Comparison of ENCODE assay signal across 8 cellular contexts in genomic region chr9:5832543-5833529, GRCh38. TPM values are rescaled to one million over a fixed set of nuclear protein-coding genes. Genes with fewer than 3 reads are reported as not detected.
DNase-seq lines count a peak whose midpoint lies in the region; ATAC-seq and TF ChIP-seq lines count a peak whose summit lies in the region.

A gene with protein sequence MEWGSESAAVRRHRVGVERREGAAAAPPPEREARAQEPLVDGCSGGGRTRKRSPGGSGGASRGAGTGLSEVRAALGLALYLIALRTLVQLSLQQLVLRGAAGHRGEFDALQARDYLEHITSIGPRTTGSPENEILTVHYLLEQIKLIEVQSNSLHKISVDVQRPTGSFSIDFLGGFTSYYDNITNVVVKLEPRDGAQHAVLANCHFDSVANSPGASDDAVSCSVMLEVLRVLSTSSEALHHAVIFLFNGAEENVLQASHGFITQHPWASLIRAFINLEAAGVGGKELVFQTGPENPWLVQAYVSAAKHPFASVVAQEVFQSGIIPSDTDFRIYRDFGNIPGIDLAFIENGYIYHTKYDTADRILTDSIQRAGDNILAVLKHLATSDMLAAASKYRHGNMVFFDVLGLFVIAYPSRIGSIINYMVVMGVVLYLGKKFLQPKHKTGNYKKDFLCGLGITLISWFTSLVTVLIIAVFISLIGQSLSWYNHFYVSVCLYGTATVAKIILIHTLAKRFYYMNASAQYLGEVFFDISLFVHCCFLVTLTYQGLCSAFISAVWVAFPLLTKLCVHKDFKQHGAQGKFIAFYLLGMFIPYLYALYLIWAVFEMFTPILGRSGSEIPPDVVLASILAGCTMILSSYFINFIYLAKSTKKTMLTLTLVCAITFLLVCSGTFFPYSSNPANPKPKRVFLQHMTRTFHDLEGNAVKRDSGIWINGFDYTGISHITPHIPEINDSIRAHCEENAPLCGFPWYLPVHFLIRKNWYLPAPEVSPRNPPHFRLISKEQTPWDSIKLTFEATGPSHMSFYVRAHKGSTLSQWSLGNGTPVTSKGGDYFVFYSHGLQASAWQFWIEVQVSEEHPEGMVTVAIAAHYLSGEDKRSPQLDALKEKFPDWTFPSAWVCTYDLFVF (minus strand): TSS chr9:5833117. CDS start chr9:5833027, 90 bp downstream.

- peak; percentile 61 for DNase-seq in GF-D8 (lab: John Stamatoyannopoulos, UW)
- peak; percentile 78 to 92 for DNase-seq in HAP-1 (ENCODE audit: low spot score in 2 of 2)
- DNase-seq in M059J (ENCODE audit: low read depth), result peak; percentile 79
- DNase-seq in activated gamma-delta T cell (lab: John Stamatoyannopoulos, UW), result peak; percentile 76
- DNase-seq in foreskin keratinocyte, result peak; percentile 46 to 68

- peak within 1 kb of the TSS; percentile 60 for H3K4me3 ChIP-seq in HAP-1
- peak within 1 kb of the TSS; percentile 73 for H3K4me3 ChIP-seq in neuron (ENCODE audit: low read length)
- H3K4me3 ChIP-seq in subcutaneous abdominal adipose tissue (ENCODE audit: low read depth in 1 of 5, low read length in 5 of 5), result peak within 1 kb of the TSS; percentile 87 to 98 (median 93)

- peak within 1 kb of the TSS; percentile 97 for H2AFZ ChIP-seq in neuron (ENCODE audit: low read depth, low read length)

- H3K27ac ChIP-seq in foreskin keratinocyte (no peak within 1 kb of the TSS), subcutaneous abdominal adipose tissue (ENCODE audit: low read depth, low read length) (no peak within 1 kb of the TSS)

- peak; percentile 91 for ATAC-seq in foreskin keratinocyte

- in situ Hi-C loops in HAP-1 (cut with MboI; ENCODE audit: low sequenced_read_pairs), result no loop called here

- H3K36me3 ChIP-seq in HAP-1 (replicated peaks) (no peaks in the 10 kb centered on the region; the same call in 1 of the 2 replicates), neuron (ENCODE audit: insufficient read depth, low read length) (no peaks in the 10 kb centered on the region), subcutaneous abdominal adipose tissue (ENCODE audit: control insufficient read depth in 5 of 5, insufficient read depth in 5 of 5, low read length in 5 of 5) (peaks cover 0 to 4% (median 0%) of the 10 kb centered on the region in 5 donors)

- peak within 1 kb of the TSS; percentile 74 to 84 (median 82) for H3K9ac ChIP-seq in subcutaneous abdominal adipose tissue (ENCODE audit: low read length in 5 of 5)

- peak; percentile 77 for TF ChIP-seq POLR2A in Raji (IDR thresholded peaks at IDR 0.05; ENCODE audit: insufficient read depth, low read depth, low read length)

- peak; percentile 96 for TF ChIP-seq CTCF in foreskin keratinocyte (conservative IDR thresholded peaks at IDR 0.05)

- H3K27me3 ChIP-seq in HAP-1 (ENCODE audit: low read depth) (no peaks in the 10 kb centered on the region), foreskin keratinocyte (no peaks in the 10 kb centered on the region), neuron (ENCODE audit: insufficient read depth, low read length) (no peaks in the 10 kb centered on the region), subcutaneous abdominal adipose tissue (ENCODE audit: control insufficient read depth in 5 of 5, insufficient read depth in 4 of 5, low read length in 5 of 5) (no peaks in the 10 kb centered on the region)

- no peaks in the 10 kb centered on the region for H3K9me3 ChIP-seq in HAP-1
- H3K9me3 ChIP-seq in neuron (ENCODE audit: low read length), result no peaks in the 10 kb centered on the region
- no peaks in the 10 kb centered on the region for H3K9me3 ChIP-seq in subcutaneous abdominal adipose tissue (ENCODE audit: control insufficient read depth in 5 of 5, low read length in 5 of 5)

- H3K4me1 ChIP-seq in HAP-1 (peaks cover 9% of the 10 kb centered on the region; the same call in 1 of the 2 replicates), foreskin keratinocyte (peaks cover 6% of the 10 kb centered on the region), neuron (ENCODE audit: insufficient read depth, low read length) (peaks cover 16% of the 10 kb centered on the region), subcutaneous abdominal adipose tissue (ENCODE audit: control insufficient read depth in 5 of 5, insufficient read depth in 5 of 5, low read length in 5 of 5) (peaks cover 0 to 26% (median 23%) of the 10 kb centered on the region in 5 donors)

RNA-seq across cellular contexts. Expression of the gene that starts here (rescaled TPM):
- 5.9 and 14.2 TPM in 2 replicates for total RNA-seq in M059J (2014; rRNA removed; shearing (Covaris generic))
- 20.5 and 22.4 TPM in 2 replicates for total RNA-seq in foreskin keratinocyte
- 6.2 and 7.7 TPM in 2 replicates for polyA plus RNA-seq in foreskin keratinocyte
